In genomic region chr2:113200236-113200635, GRCh38 we compare ENCODE assay signal across 12 cellular contexts. TPM values are rescaled to one million over a fixed set of nuclear protein-coding genes. Genes with fewer than 3 reads are reported as not detected.
DNase-seq lines count a peak whose midpoint lies in the region; ATAC-seq, FAIRE-seq and TF ChIP-seq lines count a peak whose summit lies in the region.
"Had no signal": no experiment of that assay in that cellular context is flagged by ENCODE, and none has a peak within 500 bp of the region (broad histone marks: within the 10 kb centered on the region; RNA-seq: fewer than 3 reads in every experiment).

No MANE protein-coding gene starts in this region.

- H3K4me1 ChIP-seq in HepG2 (ENCODE audit: insufficient read depth, low read length) = peaks cover 61% of the 10 kb centered on the region
- H3K4me1 ChIP-seq: testis had no signal

- H3K9ac ChIP-seq in HepG2 (ENCODE audit: insufficient read depth, low read depth, low read length) = no peak overlapping the region

- TF ChIP-seq POLR2A in HepG2 (IDR thresholded peaks at IDR 0.05; ENCODE audit: insufficient read depth in 1 of 2, low read depth in 2 of 2, low read length in 2 of 2) = no peak

- no peak overlapping the region for H3K4me3 ChIP-seq in HepG2 (replicated peaks in 1 of 3; ENCODE audit: insufficient read depth in 1 of 3, low read depth in 2 of 3, low read length in 3 of 3)
- H3K4me3 ChIP-seq: testis had no signal

- H3K9me3 Mint-ChIP-seq in activated CD8-positive, alpha-beta T cell treated with anti-CD3 and anti-CD28 coated beads for 36 hours = no peaks in the 10 kb centered on the region
- H3K9me3 Mint-ChIP-seq: naive B cell had no signal

- no peaks in the 10 kb centered on the region for H4K20me1 ChIP-seq in HepG2 (ENCODE audit: insufficient read depth, low read length)

- no peaks in the 10 kb centered on the region; a peak in 1 of 5 replicates for H3K27me3 ChIP-seq in HepG2 (ENCODE audit: control insufficient read depth in 1 of 2, insufficient read depth in 2 of 2, low read length in 2 of 2)
- H3K27me3 ChIP-seq: testis had no signal

- no peak overlapping the region for H2AFZ ChIP-seq in HepG2 (ENCODE audit: low read length)

- H3K79me2 ChIP-seq in HepG2 (ENCODE audit: insufficient read depth, low read length) = no peaks in the 10 kb centered on the region

- H3K4me1 Mint-ChIP-seq in activated CD8-positive, alpha-beta T cell treated with anti-CD3 and anti-CD28 coated beads for 36 hours (ENCODE audit: low read depth) = peaks cover 12% of the 10 kb centered on the region

- H3K27me3 Mint-ChIP-seq in activated CD8-positive, alpha-beta T cell treated with anti-CD3 and anti-CD28 coated beads for 36 hours = no peaks in the 10 kb centered on the region
- H3K27me3 Mint-ChIP-seq: naive B cell had no signal

- CTCF ChIA-PET in activated CD8-positive, alpha-beta T cell treated with anti-CD3 and anti-CD28 coated beads for 36 hours (lab: Charles Lee) = interaction anchor here (0.9 to 12.4 kb wide), 8 partner anchors 17 to 170 kb away, joined by 3 to 212 read pairs (median 5); partner anchors contain the start of gene PSD4
- CTCF ChIA-PET in HepG2 (lab: Yijun Ruan, JAX; ENCODE audit: low intra/inter-chr PET ratio, low total read pairs) = interaction anchor here (1.2 to 4.3 kb wide), 3 partner anchors 59 to 120 kb away, joined by 4 to 80 read pairs (median 34); no protein-coding TSS in a partner anchor

- no peaks in the 10 kb centered on the region for H3K9me3 ChIP-seq in HepG2 (ENCODE audit: low read length)
- H3K9me3 ChIP-seq: testis had no signal

- in situ Hi-C loops in HepG2 (cut with HindIII; ENCODE audit: extremely low pct_ligation_motif_present, low pct_unique_long_range_greater_than_20kb) = loop anchor here (5.0 kb wide), 1 partner anchor 162 kb away; no protein-coding TSS in a partner anchor

- TF ChIP-seq EP300 in HepG2 (IDR thresholded peaks at IDR 0.05; ENCODE audit: low read depth in 2 of 2, low read length in 2 of 2) = no peak
- TF ChIP-seq EP300 in HepG2 (CRISPR knock-in tag; IDR thresholded peaks at IDR 0.05; ENCODE audit: borderline replicate concordance) = no peak

- H3K36me3 ChIP-seq in HepG2 (replicated peaks in 1 of 2; ENCODE audit: control insufficient read depth in 1 of 2, insufficient read depth in 2 of 2, low read length in 2 of 2) = no peaks in the 10 kb centered on the region; a peak in 1 of 5 replicates

- TF ChIP-seq CTCF in 22Rv1 (IDR thresholded peaks at IDR 0.05) (peak; percentile 17; the same call in 1 of the 2 replicates), HepG2 (CRISPR knock-in tag; IDR thresholded peaks at IDR 0.05) (peak; percentile 52)
- TF ChIP-seq CTCF in activated CD8-positive, alpha-beta T cell treated with anti-CD3 and anti-CD28 coated beads for 36 hours (IDR thresholded peaks at IDR 0.05) = no peak

- H3K27ac Mint-ChIP-seq in activated CD8-positive, alpha-beta T cell treated with anti-CD3 and anti-CD28 coated beads for 36 hours = peak overlapping the region; percentile 36

- 83% methylated on average over 4 of the region's 4 CpGs for WGBS in HepG2 (ENCODE audit: low lambda C conversion rate)

- no peak for FAIRE-seq in HepG2 (lab: Jason Lieb, UNC)

- H3K4me2 ChIP-seq in HepG2 (ENCODE audit: low read depth, low read length) = no peak overlapping the region

- no peak for ATAC-seq in activated CD8-positive, alpha-beta T cell treated with anti-CD3 and anti-CD28 coated beads for 36 hours
- ATAC-seq in HepG2 (peak; percentile 1; the same call in 1 of the 3 replicates), HG03139 (IDR thresholded peaks at IDR 0.05; ENCODE audit: unreplicated experiment) (no peak), HG02571 (IDR thresholded peaks at IDR 0.05; ENCODE audit: unreplicated experiment) (no peak), GM19328 (IDR thresholded peaks at IDR 0.05; ENCODE audit: unreplicated experiment) (no peak)

- peaks cover 59% of the 10 kb centered on the region for H3K36me3 Mint-ChIP-seq in activated CD8-positive, alpha-beta T cell treated with anti-CD3 and anti-CD28 coated beads for 36 hours (ENCODE audit: low read depth)

- H3K4me3 Mint-ChIP-seq in activated CD8-positive, alpha-beta T cell treated with anti-CD3 and anti-CD28 coated beads for 36 hours = no peak overlapping the region

- H3K27ac ChIP-seq in 22Rv1 (peak overlapping the region; percentile 91), HepG2 (ENCODE audit: extremely low read length, insufficient read depth, low read length) (no peak overlapping the region)
- H3K27ac ChIP-seq: testis had no signal

- intact Hi-C loops in activated CD8-positive, alpha-beta T cell treated with anti-CD3 and anti-CD28 coated beads for 36 hours (cut with micrococcal nuclease) = no loop called here
- intact Hi-C loops in HepG2 (cut with micrococcal nuclease; ENCODE audit: unreplicated experiment) = loop anchor here (5.0 kb wide), 1 partner anchor 192 kb away; no protein-coding TSS in a partner anchor

- DNase-seq in ELF-1 (ENCODE audit: low read depth, low spot score) = peak; percentile 31
- no peak for DNase-seq in activated CD8-positive, alpha-beta T cell treated with anti-CD3 and anti-CD28 coated beads for 36 hours
- DNase-seq in HepG2 (ENCODE audit: low spot score) = no peak
- no peak for DNase-seq in pons (ENCODE audit: low spot score)
- DNase-seq: activated naive CD4-positive, alpha-beta T cell; naive B cell; stimulated activated CD4-positive, alpha-beta T cell treated with anti-CD3 and anti-CD28 coated beads, Interleukin-2, amount 100 ng/mL, for 24 hours; testis had no signal

- no TSS peak for BruUV-seq in HepG2 (replicated peaks; lab: Mats Ljungman, UMichigan)

- TF ChIP-seq RAD21 in HepG2 (CRISPR knock-in tag; IDR thresholded peaks at IDR 0.05) = no peak

- POLR2A ChIA-PET in activated CD8-positive, alpha-beta T cell treated with anti-CD3 and anti-CD28 coated beads for 36 hours (lab: Charles Lee) = interaction anchor here (1.3 to 1.5 kb wide), 3 partner anchors 17 to 65 kb away, joined by 3 to 4 read pairs (median 4); no protein-coding TSS in a partner anchor
- POLR2A ChIA-PET in HepG2 (lab: Yijun Ruan, JAX) = interaction anchor here (1.1 to 3.4 kb wide), 3 partner anchors 18 to 120 kb away, joined by 3 to 66 read pairs (median 46); no protein-coding TSS in a partner anchor

TF ChIP-seq in HepG2, 621 proteins besides CTCF, POLR2A, EP300 and RAD21 (continues in another document):
- TF ChIP-seq NONO (IDR thresholded peaks at IDR 0.05) (no peak), NONO (CRISPR knock-in tag; conservative IDR thresholded peaks at IDR 0.05) (0 out of 2 replicates have a peak, but pooled peaks have one; percentile 22), JUND (CRISPR knock-in tag; IDR thresholded peaks at IDR 0.05) (no peak), ZNF83 (CRISPR knock-in tag; IDR thresholded peaks at IDR 0.05; ENCODE audit: borderline replicate concordance) (no peak), BCL6 (CRISPR knock-in tag; IDR thresholded peaks at IDR 0.05) (no peak), ZNF224 (CRISPR knock-in tag; IDR thresholded peaks at IDR 0.05) (no peak), ERF (CRISPR knock-in tag; IDR thresholded peaks at IDR 0.05) (no peak), HOXA7 (CRISPR knock-in tag; IDR thresholded peaks at IDR 0.05) (no peak), SRSF1 (optimal IDR thresholded peaks at IDR 0.05; ENCODE audit: low read depth, low read length) (no peak)
- TF ChIP-seq, protein P1, sequence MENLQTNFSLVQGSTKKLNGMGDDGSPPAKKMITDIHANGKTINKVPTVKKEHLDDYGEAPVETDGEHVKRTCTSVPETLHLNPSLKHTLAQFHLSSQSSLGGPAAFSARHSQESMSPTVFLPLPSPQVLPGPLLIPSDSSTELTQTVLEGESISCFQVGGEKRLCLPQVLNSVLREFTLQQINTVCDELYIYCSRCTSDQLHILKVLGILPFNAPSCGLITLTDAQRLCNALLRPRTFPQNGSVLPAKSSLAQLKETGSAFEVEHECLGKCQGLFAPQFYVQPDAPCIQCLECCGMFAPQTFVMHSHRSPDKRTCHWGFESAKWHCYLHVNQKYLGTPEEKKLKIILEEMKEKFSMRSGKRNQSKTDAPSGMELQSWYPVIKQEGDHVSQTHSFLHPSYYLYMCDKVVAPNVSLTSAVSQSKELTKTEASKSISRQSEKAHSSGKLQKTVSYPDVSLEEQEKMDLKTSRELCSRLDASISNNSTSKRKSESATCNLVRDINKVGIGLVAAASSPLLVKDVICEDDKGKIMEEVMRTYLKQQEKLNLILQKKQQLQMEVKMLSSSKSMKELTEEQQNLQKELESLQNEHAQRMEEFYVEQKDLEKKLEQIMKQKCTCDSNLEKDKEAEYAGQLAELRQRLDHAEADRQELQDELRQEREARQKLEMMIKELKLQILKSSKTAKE (CRISPR knock-in tag; IDR thresholded peaks at IDR 0.05; ENCODE audit: borderline replicate concordance) = peak; percentile 23; the same call in 1 of the 2 replicates

RNA-seq across cellular contexts. Expression of gene PSD4, which starts 26.5 kb away (rescaled TPM):
- 100 to 1,000 TPM; 247 to 251 TPM for total RNA-seq in activated CD8-positive, alpha-beta T cell treated with anti-CD3 and anti-CD28 coated beads for 36 hours
- 8.6 and 9.4 TPM in 2 replicates for total RNA-seq in HepG2 (2016; rRNA removed; fragmentation: Illumina TruSeq; extraction: Trizol)
- 1.8 and 2.1 TPM in 2 replicates for total RNA-seq in HepG2 (2016; cell fraction: cytosol; rRNA removed; fragmentation: Illumina TruSeq; extraction: Trizol; ENCODE audit: low read depth)
- 6.4 and 9.6 TPM in 2 replicates for total RNA-seq in HepG2 (2016; cell fraction: insoluble cytoplasmic fraction; rRNA removed; fragmentation: Illumina TruSeq; extraction: Trizol)
- total RNA-seq in HepG2 (2016; cell fraction: membrane; rRNA removed; fragmentation: Illumina TruSeq; extraction: Trizol) = 4.3 and 5.2 TPM in 2 replicates
- 10.2 and 10.4 TPM in 2 replicates for total RNA-seq in HepG2 (2016; cell fraction: nucleus; rRNA removed; fragmentation: Illumina TruSeq; extraction: Trizol)
- 5.8 and 9.1 TPM in 2 replicates for polyA plus RNA-seq in HepG2 (2011; rRNA removed)
- 4.3 and 4.7 TPM in 2 replicates for polyA plus RNA-seq in HepG2 (2011; cell fraction: cytosol; rRNA removed)
- polyA plus RNA-seq in HepG2 (2011; cell fraction: nucleus; rRNA removed) = 34.6 and 36.0 TPM in 2 replicates
- polyA plus RNA-seq in HepG2 (2012) = 9.7 and 12.9 TPM in 2 replicates
- polyA plus RNA-seq in HepG2 (2016; cell fraction: cytosol; fragmentation: Illumina TruSeq; extraction: Trizol; ENCODE audit: low read depth) = 1.3 TPM in 2 replicates
- 4.3 and 6.8 TPM in 2 replicates for polyA plus RNA-seq in HepG2 (2016; cell fraction: insoluble cytoplasmic fraction; fragmentation: Illumina TruSeq; extraction: Trizol; ENCODE audit: low read depth)
- 3.3 TPM in 2 replicates for polyA plus RNA-seq in HepG2 (2016; cell fraction: membrane; fragmentation: Illumina TruSeq; extraction: Trizol; ENCODE audit: low read depth)
- polyA plus RNA-seq in HepG2 (2016; cell fraction: nucleus; fragmentation: Illumina TruSeq; extraction: Trizol; ENCODE audit: insufficient read depth, low read depth) = 14.7 and 15.0 TPM in 2 replicates
- polyA minus RNA-seq in HepG2 (2011; rRNA and poly(A)+ RNA removed; ENCODE audit: low replicate concordance) = 3.6 and 13.9 TPM in 2 replicates
- 5.2 and 5.3 TPM in 2 replicates for polyA minus RNA-seq in HepG2 (2011; cell fraction: cytosol; rRNA and poly(A)+ RNA removed)
- polyA minus RNA-seq in HepG2 (2011; cell fraction: nucleus; rRNA and poly(A)+ RNA removed) = 11.6 and 16.2 TPM in 2 replicates

Comparison
In these comparisons a context has a peak if more than half of its experiments do, and no peak if none do; other contexts are left out.
1. RNA of gene PSD4, which starts 26.5 kb away (total RNA-seq): 247 to 251 TPM in activated CD8-positive, alpha-beta T cell treated with anti-CD3 and anti-CD28 coated beads for 36 hours; 1.8 to 10.4 TPM in HepG2; every median in the first group is over 10 times any median in the second.